ENCODE assay signal across 21 cellular contexts in genomic region chr9:127598839-127599549, GRCh38. TPM values are rescaled to one million over a fixed set of nuclear protein-coding genes. Genes with fewer than 3 reads are reported as not detected.
DNase-seq lines count a peak whose midpoint lies in the region; ATAC-seq, FAIRE-seq and TF ChIP-seq lines count a peak whose summit lies in the region.
"Had no signal": no experiment of that assay in that cellular context is flagged by ENCODE, and none has a peak within 500 bp of the region (broad histone marks: within the 10 kb centered on the region; RNA-seq: fewer than 3 reads in every experiment).

No MANE protein-coding gene starts in this region.

- 85% methylated on average over 13 of the region's 13 CpGs; no CpG with 5 or more reads in 1 of the 2 experiments for WGBS in H1 (ENCODE audit: extremely low coverage in 1 of 2, insufficient coverage in 1 of 2, insufficient read length in 1 of 2, insufficient replicate concordance in 2 of 2, low coverage in 1 of 2, low lambda C conversion rate in 2 of 2, missing lambda C conversion rate in 1 of 2), 2 experiments
- whole genome bisulfite sequencing in trophoblast cell (ENCODE audit: extremely low coverage, insufficient coverage, insufficient read length) = no CpG with 5 or more reads among the region's 13 CpGs

- no peak overlapping the region for H4K5ac ChIP-seq in H1 (ENCODE audit: insufficient read length, low read depth, low read length)

- TF ChIP-seq EP300 in H1 (IDR thresholded peaks at IDR 0.05; ENCODE audit: borderline replicate concordance in 1 of 2, low read depth in 2 of 2, low read length in 2 of 2) = no peak

- DNase-seq in NCI-H82 (lab: John Stamatoyannopoulos, UW) (peak; percentile 20), NCI-H82 treated with DMSO at 0.1 percent for 48 hours (lab: John Stamatoyannopoulos, UW; ENCODE audit: unreplicated experiment) (no peak), Panc1 (ENCODE audit: low read depth, low spot score) (no peak), H1 (ENCODE audit: low read depth in 1 of 2, low spot score in 2 of 2) (no peak), trophoblast cell (no peak), MV-4-11 (lab: John Stamatoyannopoulos, UW) (no peak)
- DNase-seq: activated CD4-positive, alpha-beta T cell treated with anti-CD3 and anti-CD28 coated beads, Interleukin-2, amount 50 U/mL, for 1 hour; activated naive CD4-positive, alpha-beta T cell; activated T-cell treated with anti-CD3 and anti-CD28 coated beads for 4 hours; cerebellar nuclear complex; effector memory CD4-positive, alpha-beta T cell; HCEC 1CT; heart left ventricle; NCI-H1417 treated with DMSO at 0.1 percent for 48 hours; stimulated activated CD4-positive, alpha-beta T cell treated with anti-CD3 and anti-CD28 coated beads, Interleukin-2, amount 100 ng/mL, for 24 hours; stimulated activated naive CD8-positive, alpha-beta T cell treated with anti-CD3 and anti-CD28 coated beads, Interleukin-15, amount 100 ng/mL, for 72 hours; upper lobe of right lung had no signal

- H2BK12ac ChIP-seq in H1 (ENCODE audit: low read depth, low read length) = no peak overlapping the region
- no peak overlapping the region for H2BK12ac ChIP-seq in trophoblast cell (ENCODE audit: low read length)

- H3K9me3 ChIP-seq in Panc1 (ENCODE audit: control insufficient read depth, insufficient read depth, low read depth, low read length) (no peaks in the 10 kb centered on the region), H1 (ENCODE audit: insufficient read depth in 2 of 2, low read depth in 1 of 2, low read length in 1 of 2) (no peaks in the 10 kb centered on the region), trophoblast cell (ENCODE audit: insufficient read depth, low read depth, low read length) (no peaks in the 10 kb centered on the region)
- H3K9me3 ChIP-seq: ascending aorta, heart left ventricle, upper lobe of right lung had no signal

- H3K27ac ChIP-seq in Panc1 (ENCODE audit: low read length) (peak overlapping the region; percentile 63), H1 (ENCODE audit: low read depth, low read length) (no peak overlapping the region), trophoblast cell (ENCODE audit: low read depth, low read length) (no peak overlapping the region)
- H3K27ac ChIP-seq: ascending aorta, heart left ventricle, upper lobe of right lung had no signal

- H4K8ac ChIP-seq in H1 (ENCODE audit: extremely low read depth, insufficient read depth, low read length) = no peak overlapping the region; the same call in 1 of the 2 replicates
- H4K8ac ChIP-seq in trophoblast cell (ENCODE audit: low read depth, low read length) = no peak overlapping the region

- H3K79me2 ChIP-seq in H1 (ENCODE audit: control insufficient read depth in 1 of 2, insufficient read depth in 2 of 2, low read length in 2 of 2) (no peaks in the 10 kb centered on the region), trophoblast cell (ENCODE audit: control insufficient read depth, insufficient read depth, low read length, poor library complexity) (no peaks in the 10 kb centered on the region)

- no peak overlapping the region for H4K12ac ChIP-seq in trophoblast cell (ENCODE audit: low read depth, low read length)

- H4K91ac ChIP-seq in H1 (replicated peaks; ENCODE audit: insufficient read length, low read length) (no peak overlapping the region), trophoblast cell (ENCODE audit: low read depth, low read length) (no peak overlapping the region)

- no peaks in the 10 kb centered on the region for H3K23me2 ChIP-seq in H1 (ENCODE audit: low read depth, low read length)

- intact Hi-C loops in Panc1 (cut with micrococcal nuclease; ENCODE audit: unreplicated experiment) = no loop called here

- no peak for TF ChIP-seq POLR2A in H1 (IDR thresholded peaks at IDR 0.05; ENCODE audit: control extremely low read depth in 1 of 2, low read depth in 2 of 2, low read length in 2 of 2)

- no peak for FAIRE-seq in H1 (lab: Jason Lieb, UNC)

- no peak overlapping the region for H2BK20ac ChIP-seq in H1 (ENCODE audit: low read length)

- H3K23ac ChIP-seq in H1 (ENCODE audit: insufficient read length) (no peak overlapping the region), trophoblast cell (ENCODE audit: low read length) (no peak overlapping the region)

- CTCF ChIA-PET in Panc1 (lab: Charles Lee) (no interaction called here), H1 (lab: Charles Lee; ENCODE audit: partially characterized antibody) (interaction anchor here (1.0 to 2.6 kb wide), 6 partner anchors 10 to 135 kb away, joined by 3 to 16 read pairs (median 4); no protein-coding TSS in a partner anchor)

- no peak overlapping the region for H3K14ac ChIP-seq in H1 (ENCODE audit: insufficient read length)
- H3K14ac ChIP-seq in trophoblast cell (ENCODE audit: low read length) = no peak overlapping the region

- BruUV-seq in Panc1 (replicated peaks; lab: Mats Ljungman, UMichigan) = no TSS peak

- H2BK15ac ChIP-seq in H1 (ENCODE audit: low read length) = 0 out of 2 replicates have a peak overlapping the region, but pooled peaks have one; percentile 83

- H3K79me1 ChIP-seq in H1 (ENCODE audit: low read depth, low read length) (no peaks in the 10 kb centered on the region), trophoblast cell (ENCODE audit: low read length) (no peaks in the 10 kb centered on the region)

- in situ Hi-C loops in Panc1 (cut with HindIII; ENCODE audit: low pct_unique_long_range_greater_than_20kb, low sequenced_read_pairs) = no loop called here

- TF ChIP-seq CTCF in Panc1 (IDR thresholded peaks at IDR 0.05) (no peak), H1 (IDR thresholded peaks at IDR 0.05; ENCODE audit: control extremely low read depth in 1 of 3, insufficient read depth in 1 of 3, low read depth in 1 of 3, low read length in 3 of 3) (no peak)

- H3K4ac ChIP-seq in H1 (replicated peaks; ENCODE audit: insufficient read length, low read depth, low read length) (no peak overlapping the region), trophoblast cell (ENCODE audit: low read depth, low read length) (no peak overlapping the region)

- no peaks in the 10 kb centered on the region for H3K36me3 ChIP-seq in Panc1 (ENCODE audit: control insufficient read depth, insufficient read depth, low read length)
- no peaks in the 10 kb centered on the region for H3K36me3 ChIP-seq in H1 (ENCODE audit: control insufficient read depth in 2 of 4, insufficient read depth in 4 of 4, low read length in 3 of 4)
- H3K36me3 ChIP-seq in trophoblast cell (ENCODE audit: control insufficient read depth in 1 of 2, insufficient read depth in 2 of 2, low read length in 2 of 2) = no peaks in the 10 kb centered on the region
- H3K36me3 ChIP-seq: ascending aorta, heart left ventricle, upper lobe of right lung had no signal

- TF ChIP-seq RAD21 in H1 (IDR thresholded peaks at IDR 0.05 in 1 of 2, conservative IDR thresholded peaks at IDR 0.05 in 1 of 2; ENCODE audit: low read depth in 2 of 2, low read length in 2 of 2) = no peak

- no peak overlapping the region for H3K9ac ChIP-seq in H1 (replicated peaks in 1 of 4; ENCODE audit: extremely low read depth in 1 of 4, low read depth in 3 of 4, low read length in 3 of 4)
- no peak overlapping the region for H3K9ac ChIP-seq in trophoblast cell (ENCODE audit: low read length)

- H3K27me3 ChIP-seq in Panc1 (ENCODE audit: control insufficient read depth, insufficient read depth, low read length) (no peaks in the 10 kb centered on the region), H1 (replicated peaks in 1 of 4; ENCODE audit: control insufficient read depth in 3 of 4, extremely low read depth in 1 of 4, insufficient read depth in 3 of 4, low read length in 3 of 4) (no peaks in the 10 kb centered on the region), trophoblast cell (ENCODE audit: insufficient read depth, low read length) (no peaks in the 10 kb centered on the region)
- H3K27me3 ChIP-seq: ascending aorta, heart left ventricle, upper lobe of right lung had no signal

- H3K4me3 ChIP-seq in Panc1 (ENCODE audit: low read depth in 2 of 2, low read length in 2 of 2) = no peak overlapping the region
- no peak overlapping the region for H3K4me3 ChIP-seq in H1 (ENCODE audit: extremely low read depth in 1 of 4, insufficient read depth in 2 of 4, low read depth in 3 of 4, low read length in 4 of 4)
- no peak overlapping the region for H3K4me3 ChIP-seq in trophoblast cell (ENCODE audit: low read depth, low read length)
- H3K4me3 ChIP-seq: ascending aorta, heart left ventricle, lung, upper lobe of right lung had no signal

- no peak overlapping the region for H2BK5ac ChIP-seq in H1 (ENCODE audit: low read depth, low read length)
- no peak overlapping the region for H2BK5ac ChIP-seq in trophoblast cell (ENCODE audit: low read depth, low read length, poor library complexity)

- POLR2A ChIA-PET in Panc1 (lab: Charles Lee) = interaction anchor here (0.5 kb wide), 1 partner anchor 155 kb away, joined by 3 read pairs; no protein-coding TSS in a partner anchor
- POLR2A ChIA-PET in H1 (lab: Charles Lee; ENCODE audit: partially characterized antibody) = interaction anchor here (0.6 to 1.7 kb wide), 3 partner anchors 14 to 550 kb away, joined by 3 to 4 read pairs (median 3); partner anchors contain the start of genes LRSAM1 and RPL12

- H3K4me1 ChIP-seq in Panc1 (ENCODE audit: control insufficient read depth, insufficient read depth, low read length) (peaks cover 18% of the 10 kb centered on the region), H1 (replicated peaks in 1 of 4; ENCODE audit: control insufficient read depth in 3 of 4, insufficient read depth in 4 of 4, low read length in 3 of 4) (peaks cover 0 to 3% (median 1%) of the 10 kb centered on the region in 4 experiments; a peak in 2 of 7 replicates), trophoblast cell (ENCODE audit: control insufficient read depth in 1 of 2, insufficient read depth in 2 of 2, low read length in 2 of 2) (peaks cover 8% of the 10 kb centered on the region in 2 experiments)
- H3K4me1 ChIP-seq: ascending aorta, heart left ventricle, upper lobe of right lung had no signal

- no peaks in the 10 kb centered on the region for H4K20me1 ChIP-seq in H1 (replicated peaks in 1 of 2; ENCODE audit: control insufficient read depth in 1 of 2, insufficient read depth in 2 of 2, low read length in 2 of 2)

- ATAC-seq in Panc1 (peak; percentile 86), GM21515 (IDR thresholded peaks at IDR 0.05; ENCODE audit: unreplicated experiment) (no peak), HG02981 (IDR thresholded peaks at IDR 0.05; ENCODE audit: unreplicated experiment) (no peak)
- ATAC-seq: heart left ventricle; stimulated activated naive CD8-positive, alpha-beta T cell treated with anti-CD3 and anti-CD28 coated beads, Interleukin-15, amount 100 ng/mL, for 72 hours; upper lobe of right lung had no signal

- H3K56ac ChIP-seq in H1 (replicated peaks; ENCODE audit: insufficient read length, low read depth, low read length) = no peak overlapping the region

- no peak overlapping the region for H3K18ac ChIP-seq in H1 (ENCODE audit: extremely low read depth, low read length)
- no peak overlapping the region for H3K18ac ChIP-seq in trophoblast cell (ENCODE audit: low read length)

- H3K4me2 ChIP-seq in H1 (ENCODE audit: insufficient read depth in 1 of 2, low read depth in 2 of 2, low read length in 2 of 2) (no peak overlapping the region), trophoblast cell (ENCODE audit: low read length) (peak overlapping the region; percentile 40)

- H2AFZ ChIP-seq in H1 (ENCODE audit: low read length) (peak overlapping the region; percentile 28; the same call in 1 of the 2 replicates), trophoblast cell (ENCODE audit: insufficient read depth, low read length, poor library complexity) (no peak overlapping the region)

- H2BK120ac ChIP-seq in H1 (replicated peaks; ENCODE audit: low read depth, low read length) (no peak overlapping the region), trophoblast cell (ENCODE audit: insufficient read depth, low read length, poor library complexity) (no peak overlapping the region)

- no peak overlapping the region for H2AK5ac ChIP-seq in H1 (ENCODE audit: low read depth, low read length)
- no peak overlapping the region for H2AK5ac ChIP-seq in trophoblast cell (ENCODE audit: low read length)

RNA-seq across cellular contexts. Expression of gene STXBP1, which starts 13.1 kb away (rescaled TPM):
- 67.5 TPM for total RNA-seq in Panc1 (2021; ENCODE audit: unreplicated experiment)
- 62.5 TPM for polyA plus RNA-seq in Panc1 (2012; ENCODE audit: insufficient read length)
- total RNA-seq in H1 (2021; fragmentation: NEBNext Ultra II Directional; extraction: Animal tissue kit (Norgen Biotek cat#: 25700)) = 60.9 and 61.9 TPM in 2 replicates
- polyA plus RNA-seq in H1 (2011; rRNA removed) = 11.5 and 19.4 TPM in 2 replicates
- 13.9 TPM for polyA plus RNA-seq in H1 (2011; cell fraction: cytosol; rRNA removed)
- 31.3 TPM for polyA plus RNA-seq in H1 (2011; cell fraction: nucleus; rRNA removed)
- 23.3 to 29.4 TPM (median 26.6 TPM) in 4 replicates for polyA plus RNA-seq in H1 (2012, experiment 1 of 2)
- polyA plus RNA-seq in H1 (2012, experiment 2 of 2) = 17.5 TPM
- polyA plus RNA-seq in H1 (2013, experiment 1 of 2) = 37.3 TPM
- 37.1 TPM for polyA plus RNA-seq in H1 (2013, experiment 2 of 2)
- 21.8 and 25.2 TPM in 2 replicates for polyA minus RNA-seq in H1 (2011; rRNA and poly(A)+ RNA removed)
- polyA minus RNA-seq in H1 (2011; cell fraction: cytosol; rRNA and poly(A)+ RNA removed) = 14.8 TPM
- 18.2 TPM for polyA minus RNA-seq in H1 (2011; cell fraction: nucleus; rRNA and poly(A)+ RNA removed)
- polyA plus RNA-seq in trophoblast cell (2013) = 79.8 and 92.5 TPM in 2 replicates
